ENCODE assay signal across 14 cellular contexts in the genomic region with DNA sequence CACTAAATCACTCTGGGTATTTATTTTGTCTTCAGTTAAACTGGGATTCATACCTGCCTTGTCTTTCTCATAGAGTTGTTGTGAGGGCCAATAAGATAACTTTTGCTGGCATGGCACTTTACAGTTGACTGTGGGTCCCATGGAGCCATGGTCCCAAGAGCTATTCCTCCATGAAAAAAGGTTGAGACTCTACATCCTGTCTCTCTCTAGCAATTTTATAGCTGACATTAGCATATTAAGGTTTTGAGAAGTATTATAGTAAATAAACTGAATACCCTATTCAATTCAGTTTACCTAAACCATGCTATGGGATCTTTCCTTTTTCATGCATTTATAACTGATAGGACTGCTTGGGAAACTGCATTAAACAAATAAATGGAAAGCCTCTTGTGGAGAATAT. TPM values are rescaled to one million over a fixed set of nuclear protein-coding genes. Genes with fewer than 3 reads are reported as not detected.
A peak's percentile ranks its signal among the peaks of the same experiment; 100 is the strongest.
DNase-seq lines count a peak whose midpoint lies in the region; ATAC-seq, FAIRE-seq and TF ChIP-seq lines count a peak whose summit lies in the region.
"Had no signal": no experiment of that assay in that cellular context is flagged by ENCODE, and none has a peak within 500 bp of the region (broad histone marks: within the 10 kb centered on the region; RNA-seq: fewer than 3 reads in every experiment).

No MANE protein-coding gene starts in this region.

- no peak for TF ChIP-seq EP300 in A549 (IDR thresholded peaks at IDR 0.05)

- no peak overlapping the region for H3K9ac ChIP-seq in IMR-90 (ENCODE audit: low read depth, low read length)

- H4K20me1 ChIP-seq in IMR-90 (ENCODE audit: insufficient read depth, low read length): no peaks in the 10 kb centered on the region

- H2AFZ ChIP-seq in IMR-90 (replicated peaks; ENCODE audit: low read length, poor library complexity): no peak overlapping the region
- H2AFZ ChIP-seq: GM23338 had no signal

- no peak overlapping the region for H2BK5ac ChIP-seq in IMR-90 (ENCODE audit: low read depth, low read length, poor library complexity, severe bottlenecking)

- H3K23ac ChIP-seq in IMR-90 (ENCODE audit: low read depth, low read length): no peak overlapping the region

- no peak overlapping the region for H3K14ac ChIP-seq in IMR-90 (replicated peaks; ENCODE audit: low read depth, low read length)

- intact Hi-C loops in IMR-90 (cut with micrococcal nuclease): no loop called here

- H3K36me3 ChIP-seq in IMR-90 (ENCODE audit: control insufficient read depth, insufficient read depth, low read length): peaks cover 45% of the 10 kb centered on the region

- H3K27ac Mint-ChIP-seq in mesothelial cell of epicardium: peak overlapping the region; percentile 78
- H3K27ac Mint-ChIP-seq in stimulated activated naive B cell treated with anti-CD40 and anti-IgM and Interleukin-4, amounts not matched to agents 10 μg/mL and 1 μg/mL and 100 μg/mL, for 72 hours: no peak overlapping the region
- H3K27ac Mint-ChIP-seq: GM23338 had no signal

- TF ChIP-seq CTCF in A549 (IDR thresholded peaks at IDR 0.05) (no peak), IMR-90 (conservative IDR thresholded peaks at IDR 0.05; ENCODE audit: low read depth, low read length) (no peak), mesothelial cell of epicardium (IDR thresholded peaks at IDR 0.05; ENCODE audit: unreplicated experiment) (no peak)

- dilution Hi-C loops in IMR-90 (cut with HindIII; ENCODE audit: low sequenced_read_pairs, unreplicated experiment): no loop called here

- no peak overlapping the region for H2BK20ac ChIP-seq in IMR-90 (ENCODE audit: low read depth, low read length)

- H2AK5ac ChIP-seq in IMR-90 (ENCODE audit: low read depth, low read length): no peak overlapping the region

- H3K4me1 Mint-ChIP-seq in mesothelial cell of epicardium: peaks cover 14% of the 10 kb centered on the region
- H3K4me1 Mint-ChIP-seq in stimulated activated naive B cell treated with anti-CD40 and anti-IgM and Interleukin-4, amounts not matched to agents 10 μg/mL and 1 μg/mL and 100 μg/mL, for 72 hours: no peaks in the 10 kb centered on the region
- H3K4me1 Mint-ChIP-seq: GM23338 had no signal

- POLR2A ChIA-PET in A549 (lab: Yijun Ruan, JAX) (no interaction called here), IMR-90 (lab: Charles Lee; ENCODE audit: unreplicated experiment) (no interaction called here)

- no peak overlapping the region for H3K4me3 Mint-ChIP-seq in mesothelial cell of epicardium
- no peak overlapping the region for H3K4me3 Mint-ChIP-seq in stimulated activated naive B cell treated with anti-CD40 and anti-IgM and Interleukin-4, amounts not matched to agents 10 μg/mL and 1 μg/mL and 100 μg/mL, for 72 hours
- H3K4me3 Mint-ChIP-seq: CD8-positive, alpha-beta memory T cell; GM23338 had no signal

- no peak overlapping the region for H3K4me2 ChIP-seq in A549
- H3K4me2 ChIP-seq in IMR-90 (ENCODE audit: low read depth, low read length): no peak overlapping the region
- H3K4me2 ChIP-seq: GM23338 had no signal

- no peak overlapping the region for H3K27ac ChIP-seq in A549
- no peak overlapping the region for H3K27ac ChIP-seq in IMR-90 (ENCODE audit: insufficient read depth, low read length)
- H3K27ac ChIP-seq: C4-2B had no signal

- H2BK15ac ChIP-seq in IMR-90 (ENCODE audit: low read depth, low read length): no peak overlapping the region

- H3K9me3 ChIP-seq in A549 (no peaks in the 10 kb centered on the region), IMR-90 (ENCODE audit: control insufficient read depth, insufficient read depth, low read length) (no peaks in the 10 kb centered on the region)
- H3K9me3 ChIP-seq: BE2C, Caco-2 had no signal

- in situ Hi-C loops in IMR-90 (cut with MboI; ENCODE audit: low sequenced_read_pairs): no loop called here

- ATAC-seq in A549: no peak
- no peak for ATAC-seq in IMR-90 (ENCODE audit: low read depth)
- no peak for ATAC-seq in stimulated activated naive B cell treated with anti-CD40 and anti-IgM and Interleukin-4, amounts not matched to agents 10 μg/mL and 1 μg/mL and 100 μg/mL, for 72 hours (replicated peaks)
- no peak for ATAC-seq in HG03139 (IDR thresholded peaks at IDR 0.05; ENCODE audit: unreplicated experiment)
- ATAC-seq: GM23338 had no signal

- no peaks in the 10 kb centered on the region for H3K27me3 ChIP-seq in IMR-90 (ENCODE audit: control insufficient read depth, insufficient read depth, low read length)
- H3K27me3 ChIP-seq: BE2C had no signal

- H3K4me3 ChIP-seq in A549: no peak overlapping the region
- no peak overlapping the region for H3K4me3 ChIP-seq in IMR-90 (ENCODE audit: insufficient read depth, low read depth, low read length)
- H3K4me3 ChIP-seq: GM23338 had no signal

- no TSS peak for BruUV-seq in IMR-90 (replicated peaks; lab: Mats Ljungman, UMichigan)

- no peak overlapping the region for H3K4ac ChIP-seq in IMR-90 (ENCODE audit: low read depth, low read length)

- no peak overlapping the region for H3K18ac ChIP-seq in IMR-90 (ENCODE audit: low read depth, low read length)

- no peak for FAIRE-seq in A549 (lab: Jason Lieb, UNC)
- FAIRE-seq: A204.1 had no signal

- H4K8ac ChIP-seq in IMR-90 (ENCODE audit: low read depth in 2 of 2, low read length in 2 of 2): no peak overlapping the region

- TF ChIP-seq RAD21 in A549 (conservative IDR thresholded peaks at IDR 0.05 in 1 of 2, IDR thresholded peaks at IDR 0.05 in 1 of 2) (no peak), IMR-90 (IDR thresholded peaks at IDR 0.05; ENCODE audit: low read length) (no peak)

- no peaks in the 10 kb centered on the region for H3K9me1 ChIP-seq in IMR-90 (ENCODE audit: insufficient read depth, low read length)

- no peak overlapping the region for H3K56ac ChIP-seq in IMR-90 (ENCODE audit: extremely low read depth, insufficient read depth, low read length)

- TF ChIP-seq POLR2A in A549 (IDR thresholded peaks at IDR 0.05; ENCODE audit: low read length) (no peak), IMR-90 (IDR thresholded peaks at IDR 0.05; ENCODE audit: low read depth, low read length) (no peak)

- H3K27me3 Mint-ChIP-seq in mesothelial cell of epicardium (ENCODE audit: low read depth): no peaks in the 10 kb centered on the region
- no peaks in the 10 kb centered on the region for H3K27me3 Mint-ChIP-seq in stimulated activated naive B cell treated with anti-CD40 and anti-IgM and Interleukin-4, amounts not matched to agents 10 μg/mL and 1 μg/mL and 100 μg/mL, for 72 hours
- H3K27me3 Mint-ChIP-seq: CD8-positive, alpha-beta memory T cell had no signal

- H2BK120ac ChIP-seq in IMR-90 (ENCODE audit: low read depth, low read length): no peak overlapping the region

- H3K4me1 ChIP-seq in A549: no peaks in the 10 kb centered on the region
- no peaks in the 10 kb centered on the region for H3K4me1 ChIP-seq in IMR-90 (ENCODE audit: control insufficient read depth, insufficient read depth, low read length)
- H3K4me1 ChIP-seq: Caco-2 had no signal

- DNase-seq in A549 (ENCODE audit: low read depth in 1 of 2, low spot score in 1 of 2) (no peak), IMR-90 (no peak), mesothelial cell of epicardium (ENCODE audit: low spot score in 2 of 2, unreplicated experiment in 2 of 2) (no peak)
- DNase-seq in stimulated activated naive B cell treated with anti-CD40 and anti-IgM and Interleukin-4, amounts not matched to agents 10 μg/mL and 1 μg/mL and 100 μg/mL, for 72 hours: no peak
- DNase-seq: BE2C; Caco-2; CD8-positive, alpha-beta memory T cell; DND-41; GDM1; H7 had no signal

- H2AK9ac ChIP-seq in IMR-90 (replicated peaks; ENCODE audit: low read depth, low read length, poor library complexity): no peak overlapping the region

- H4K91ac ChIP-seq in IMR-90 (ENCODE audit: insufficient read depth, low read depth, low read length): no peak overlapping the region

- no peak overlapping the region for H4K5ac ChIP-seq in IMR-90 (ENCODE audit: low read depth, low read length)

- H3K79me1 ChIP-seq in IMR-90 (ENCODE audit: low read depth in 1 of 2, low read length in 2 of 2): peaks cover 3 to 7% of the 10 kb centered on the region in 2 experiments; a peak in 3 of 4 replicates

- CTCF ChIA-PET in A549 (lab: Yijun Ruan, JAX): interaction anchor here (1.3 kb wide), 1 partner anchor 10 kb away, joined by 4 read pairs; no protein-coding TSS in a partner anchor
- CTCF ChIA-PET in IMR-90 (lab: Yijun Ruan, JAX): no interaction called here

- peaks cover 53% of the 10 kb centered on the region for H3K36me3 Mint-ChIP-seq in mesothelial cell of epicardium
- H3K36me3 Mint-ChIP-seq in stimulated activated naive B cell treated with anti-CD40 and anti-IgM and Interleukin-4, amounts not matched to agents 10 μg/mL and 1 μg/mL and 100 μg/mL, for 72 hours: peaks cover 34 to 58% of the 10 kb centered on the region in 2 donors

- H3K9me3 Mint-ChIP-seq in mesothelial cell of epicardium: no peaks in the 10 kb centered on the region
- no peaks in the 10 kb centered on the region for H3K9me3 Mint-ChIP-seq in stimulated activated naive B cell treated with anti-CD40 and anti-IgM and Interleukin-4, amounts not matched to agents 10 μg/mL and 1 μg/mL and 100 μg/mL, for 72 hours
- H3K9me3 Mint-ChIP-seq: CD8-positive, alpha-beta memory T cell; GM23338 had no signal

RNA-seq across cellular contexts. Expression of gene OGFOD1, which starts 17.4 kb away (rescaled TPM):
- polyA plus RNA-seq in A549 (2011; rRNA removed) (72.6 and 94.1 TPM in 2 replicates), A549 (2017; fragmentation: RNase III; extraction: RNeasy Plus Mini Kit Qiagen cat#74134 plus additional on column Dnase treatment) (71.6 to 79.7 TPM (median 72.7 TPM) in 3 replicates), IMR-90 (2012; rRNA removed) (39.2 and 43.5 TPM in 2 replicates)
- polyA plus RNA-seq in A549 (2012; cell fraction: cytosol; rRNA removed): 25.7 and 30.4 TPM in 2 replicates
- 12.7 and 17.1 TPM in 2 replicates for polyA plus RNA-seq in A549 (2012; cell fraction: nucleus; rRNA removed)
- 45.3 and 52.9 TPM in 2 replicates for polyA minus RNA-seq in A549 (2011; rRNA and poly(A)+ RNA removed)
- total RNA-seq in IMR-90 (2012; rRNA removed) (102 and 103 TPM in 2 replicates), mesothelial cell of epicardium (34.3 to 37.2 TPM (median 35.5 TPM) in 3 replicates)
- polyA plus RNA-seq in IMR-90 (2012; cell fraction: cytosol; rRNA removed): 14.4 and 24.2 TPM in 2 replicates
- polyA plus RNA-seq in IMR-90 (2012; cell fraction: nucleus; rRNA removed; ENCODE audit: low replicate concordance): 6.6 and 18.8 TPM in 2 replicates

RNA-seq across cellular contexts. Expression of gene NUDT21, which starts 17.7 kb away (rescaled TPM):
- polyA plus RNA-seq in A549 (2011; rRNA removed) (128 and 153 TPM in 2 replicates), A549 (2017; fragmentation: RNase III; extraction: RNeasy Plus Mini Kit Qiagen cat#74134 plus additional on column Dnase treatment) (58.7 to 68.4 TPM (median 62.8 TPM) in 3 replicates), IMR-90 (2012; rRNA removed) (52.4 and 60.9 TPM in 2 replicates)
- polyA plus RNA-seq in A549 (2012; cell fraction: cytosol; rRNA removed): 62.1 and 69.5 TPM in 2 replicates
- polyA plus RNA-seq in A549 (2012; cell fraction: nucleus; rRNA removed): 34.0 and 51.1 TPM in 2 replicates
- 52.8 and 71.6 TPM in 2 replicates for polyA minus RNA-seq in A549 (2011; rRNA and poly(A)+ RNA removed)
- total RNA-seq in IMR-90 (2012; rRNA removed) (165 and 166 TPM in 2 replicates), mesothelial cell of epicardium (134 to 141 TPM (median 136 TPM) in 3 replicates)
- 42.7 and 48.8 TPM in 2 replicates for polyA plus RNA-seq in IMR-90 (2012; cell fraction: cytosol; rRNA removed)
- polyA plus RNA-seq in IMR-90 (2012; cell fraction: nucleus; rRNA removed; ENCODE audit: low replicate concordance): 19.6 and 21.6 TPM in 2 replicates

RNA-seq across cellular contexts. Expression of gene AMFR, which starts 43.5 kb away (rescaled TPM):
- 88.5 and 92.8 TPM in 2 replicates for polyA plus RNA-seq in A549 (2011; rRNA removed)
- 57.5 and 68.6 TPM in 2 replicates for polyA plus RNA-seq in A549 (2012; cell fraction: cytosol; rRNA removed)
- polyA plus RNA-seq in A549 (2012; cell fraction: nucleus; rRNA removed): 92.4 and 94.5 TPM in 2 replicates
- polyA plus RNA-seq in A549 (2017; fragmentation: RNase III; extraction: RNeasy Plus Mini Kit Qiagen cat#74134 plus additional on column Dnase treatment): 61.3 to 68.9 TPM (median 68.6 TPM) in 3 replicates
- polyA minus RNA-seq in A549 (2011; rRNA and poly(A)+ RNA removed): 473 and 499 TPM in 2 replicates
- total RNA-seq in IMR-90 (2012; rRNA removed): 215 and 216 TPM in 2 replicates
- 60.7 and 74.3 TPM in 2 replicates for polyA plus RNA-seq in IMR-90 (2012; rRNA removed)
- polyA plus RNA-seq in IMR-90 (2012; cell fraction: cytosol; rRNA removed): 79.2 and 162 TPM in 2 replicates
- 61.8 and 76.4 TPM in 2 replicates for polyA plus RNA-seq in IMR-90 (2012; cell fraction: nucleus; rRNA removed; ENCODE audit: low replicate concordance)
- total RNA-seq in mesothelial cell of epicardium: 54.6 to 60.0 TPM (median 58.1 TPM) in 3 replicates

RNA-seq across cellular contexts. Expression of gene BBS2, which starts 51.0 kb away (rescaled TPM):
- polyA plus RNA-seq in A549 (2011; rRNA removed) (61.4 and 62.3 TPM in 2 replicates), A549 (2017; fragmentation: RNase III; extraction: RNeasy Plus Mini Kit Qiagen cat#74134 plus additional on column Dnase treatment) (36.1 to 46.6 TPM (median 44.4 TPM) in 3 replicates), IMR-90 (2012; rRNA removed) (29.9 and 32.3 TPM in 2 replicates)
- polyA plus RNA-seq in A549 (2012; cell fraction: cytosol; rRNA removed): 23.6 and 24.1 TPM in 2 replicates
- 30.9 and 39.3 TPM in 2 replicates for polyA plus RNA-seq in A549 (2012; cell fraction: nucleus; rRNA removed)
- 37.5 and 58.3 TPM in 2 replicates for polyA minus RNA-seq in A549 (2011; rRNA and poly(A)+ RNA removed)
- total RNA-seq in IMR-90 (2012; rRNA removed) (18.6 and 31.9 TPM in 2 replicates), mesothelial cell of epicardium (58.2 to 63.1 TPM (median 60.8 TPM) in 3 replicates)
- 9.6 and 9.7 TPM in 2 replicates for polyA plus RNA-seq in IMR-90 (2012; cell fraction: cytosol; rRNA removed)
- 25.2 and 101 TPM in 2 replicates for polyA plus RNA-seq in IMR-90 (2012; cell fraction: nucleus; rRNA removed; ENCODE audit: low replicate concordance)
